1 cellular context compared by ENCODE assay signal in genomic region chr5:37738057-37738691, GRCh38.
TF ChIP-seq lines count a peak whose summit lies in the region.

No MANE protein-coding gene starts in this region.

TF ChIP-seq in GM12878, 131 proteins besides CTCF, POLR2A, EP300 and RAD21 (continued from another document):
- no peak for TF ChIP-seq ZBTB33 (IDR thresholded peaks at IDR 0.05)
- TF ChIP-seq HDAC2 (IDR thresholded peaks at IDR 0.05) = no peak
- peak; percentile 97 for TF ChIP-seq SMAD1 (IDR thresholded peaks at IDR 0.05; ENCODE audit: low read depth, partially characterized antibody)
- no peak for TF ChIP-seq JUND (IDR thresholded peaks at IDR 0.05; ENCODE audit: low read depth, low read length)
- TF ChIP-seq NR2C2 (IDR thresholded peaks at IDR 0.05; ENCODE audit: borderline replicate concordance, control insufficient read depth, insufficient read length, low read depth) = no peak
- 0 out of 2 replicates have a peak, but pooled peaks have one; percentile 34 for TF ChIP-seq RELB (IDR thresholded peaks at IDR 0.05; ENCODE audit: low read depth)
- TF ChIP-seq NR2F1 (conservative IDR thresholded peaks at IDR 0.05) = peak; percentile 77
- no peak for TF ChIP-seq HDAC6 (IDR thresholded peaks at IDR 0.05; ENCODE audit: unreplicated experiment)
- TF ChIP-seq MEF2B (IDR thresholded peaks at IDR 0.05; ENCODE audit: partially characterized antibody, poor library complexity, severe bottlenecking) = peak; percentile 78
- no peak for TF ChIP-seq PRDM15 (CRISPR knock-in tag; IDR thresholded peaks at IDR 0.05)
